Comparison of ENCODE assay signal across 29 cellular contexts in the genomic region with DNA sequence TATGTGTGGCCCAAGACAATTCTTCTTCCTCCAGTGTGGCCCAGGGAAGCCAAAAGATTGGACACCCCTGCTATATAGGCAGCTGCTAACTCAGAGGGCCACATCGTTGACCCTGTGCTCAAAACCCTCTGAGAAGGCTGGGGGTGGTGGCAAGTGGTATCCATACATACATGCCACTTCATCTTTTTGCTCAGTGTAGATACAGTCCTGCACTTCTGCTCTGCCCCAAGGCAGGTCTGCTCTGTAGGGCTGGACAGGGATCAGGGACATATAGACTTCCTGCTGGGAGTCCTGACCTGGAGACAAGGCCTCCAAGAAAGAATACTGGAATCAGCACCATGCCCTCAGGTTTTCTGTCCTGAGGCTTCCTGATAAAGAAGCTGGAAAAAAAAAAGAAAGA. TPM values are rescaled to one million over a fixed set of nuclear protein-coding genes. Genes with fewer than 3 reads are reported as not detected.
"Had no signal": no experiment of that assay in that cellular context is flagged by ENCODE, and none has a peak within 500 bp of the region (broad histone marks: within the 10 kb centered on the region; RNA-seq: fewer than 3 reads in every experiment).

No MANE protein-coding gene starts in this region.

- DNase-seq: stimulated activated CD4-positive, alpha-beta T cell treated with anti-CD3 and anti-CD28 coated beads, Interleukin-2, amount 100 ng/mL, for 48 hours; stimulated activated CD4-positive, alpha-beta T cell treated with anti-CD3 and anti-CD28 coated beads, Interleukin-4, amount 100 ng/mL, for 1 hour; stimulated activated CD4-positive, alpha-beta T cell treated with anti-CD3 and anti-CD28 coated beads, Interleukin-4, amount 100 ng/mL, for 24 hours; stimulated activated CD4-positive, alpha-beta T cell treated with anti-CD3 and anti-CD28 coated beads, Interleukin-4, amount 100 ng/mL, for 4 hours; stimulated activated CD8-positive, alpha-beta memory T cell treated with anti-CD3 and anti-CD28 coated beads, Interleukin-4, amount 100 ng/mL, for 48 hours; stimulated activated naive B cell treated with anti-CD40 and anti-IgM and Interleukin-4, amounts not matched to agents 10 μg/mL and 1 μg/mL and 100 μg/mL, for 72 hours; stimulated activated naive CD4-positive, alpha-beta T cell; stimulated activated naive CD4-positive, alpha-beta T cell treated with Interleukin-2 at 50 U/mL for 16 hours; stimulated activated naive CD8-positive, alpha-beta T cell treated with anti-CD3 and anti-CD28 coated beads, Interleukin-15, amount 100 ng/mL, for 72 hours; stimulated activated naive CD8-positive, alpha-beta T cell treated with anti-CD3 and anti-CD28 coated beads, Interleukin-15, Interleukin-2, amounts not matched to agents 100 U/mL and 50 U/mL, for 24 hours; stomach; substantia nigra; testis; thyroid gland; tibial artery; transverse colon; trophoblast cell; upper lobe of left lung; upper lobe of right lung; uterus had no signal

- H3K4me1 Mint-ChIP-seq: stimulated activated effector memory CD8-positive, alpha-beta T cell treated with anti-CD3 and anti-CD28 coated beads, Interleukin-12 subunit alpha, Interleukin-12 subunit beta, amount 100 ng/mL, for 72 hours; stimulated activated memory B cell treated with anti-CD40 and anti-IgM and Interleukin-4, amounts not matched to agents 10 μg/mL and 1 μg/mL and 100 μg/mL, for 72 hours; stimulated activated naive B cell treated with anti-CD40 and anti-IgM and Interleukin-4, amounts not matched to agents 10 μg/mL and 1 μg/mL and 100 μg/mL, for 72 hours; stimulated activated naive CD8-positive, alpha-beta T cell treated with anti-CD3 and anti-CD28 coated beads, Interleukin-15, amount 100 ng/mL, for 72 hours had no signal

- H3K27ac Mint-ChIP-seq: stimulated activated effector memory CD8-positive, alpha-beta T cell treated with anti-CD3 and anti-CD28 coated beads, Interleukin-12 subunit alpha, Interleukin-12 subunit beta, amount 100 ng/mL, for 72 hours; stimulated activated memory B cell treated with anti-CD40 and anti-IgM and Interleukin-4, amounts not matched to agents 10 μg/mL and 1 μg/mL and 100 μg/mL, for 72 hours; stimulated activated naive B cell treated with anti-CD40 and anti-IgM and Interleukin-4, amounts not matched to agents 10 μg/mL and 1 μg/mL and 100 μg/mL, for 72 hours; stimulated activated naive CD8-positive, alpha-beta T cell treated with anti-CD3 and anti-CD28 coated beads, Interleukin-15, amount 100 ng/mL, for 72 hours; stimulated activated naive CD8-positive, alpha-beta T cell treated with anti-CD3 and anti-CD28 coated beads, Interleukin-15, Interleukin-2, amounts not matched to agents 100 ng/mL and 50 ng/mL, for 24 hours; type B pancreatic cell had no signal

- H3K4me1 ChIP-seq: testis, upper lobe of right lung, vagina had no signal

- H3K27me3 ChIP-seq: testis, vagina had no signal

- ATAC-seq: stimulated activated effector memory CD8-positive, alpha-beta T cell treated with anti-CD3 and anti-CD28 coated beads, Interleukin-12 subunit alpha, Interleukin-12 subunit beta, amount 100 ng/mL, for 72 hours; stimulated activated memory B cell treated with anti-CD40 and anti-IgM and Interleukin-4, amounts not matched to agents 10 μg/mL and 1 μg/mL and 100 μg/mL, for 72 hours; stimulated activated naive B cell treated with anti-CD40 and anti-IgM and Interleukin-4, amounts not matched to agents 10 μg/mL and 1 μg/mL and 100 μg/mL, for 72 hours; stimulated activated naive CD8-positive, alpha-beta T cell treated with anti-CD3 and anti-CD28 coated beads, Interleukin-15, amount 100 ng/mL, for 72 hours; stimulated activated naive CD8-positive, alpha-beta T cell treated with anti-CD3 and anti-CD28 coated beads, Interleukin-15, Interleukin-2, amounts not matched to agents 100 U/mL and 50 U/mL, for 24 hours; upper lobe of right lung had no signal

- H3K9me3 Mint-ChIP-seq: stimulated activated effector memory CD8-positive, alpha-beta T cell treated with anti-CD3 and anti-CD28 coated beads, Interleukin-12 subunit alpha, Interleukin-12 subunit beta, amount 100 ng/mL, for 72 hours; stimulated activated naive CD8-positive, alpha-beta T cell treated with anti-CD3 and anti-CD28 coated beads, Interleukin-15, amount 100 ng/mL, for 72 hours; type B pancreatic cell had no signal

- H3K4me3 ChIP-seq: stomach, suprapubic skin, testis, thoracic aorta, thyroid gland, tibial artery, tibial nerve, transverse colon, upper lobe of left lung, upper lobe of right lung, uterus, vagina had no signal

- H3K27ac ChIP-seq: stomach, suprapubic skin, testis, thoracic aorta, thyroid gland, tibial artery, tibial nerve, transverse colon, upper lobe of left lung, upper lobe of right lung, uterus, vagina had no signal

- H3K36me3 ChIP-seq: stomach, suprapubic skin, thoracic aorta, thyroid gland, tibial artery, tibial nerve, transverse colon, upper lobe of left lung, upper lobe of right lung, uterus, vagina had no signal

- H3K36me3 Mint-ChIP-seq: stimulated activated effector memory CD8-positive, alpha-beta T cell treated with anti-CD3 and anti-CD28 coated beads, Interleukin-12 subunit alpha, Interleukin-12 subunit beta, amount 100 ng/mL, for 72 hours; stimulated activated memory B cell treated with anti-CD40 and anti-IgM and Interleukin-4, amounts not matched to agents 10 μg/mL and 1 μg/mL and 100 μg/mL, for 72 hours; stimulated activated naive B cell treated with anti-CD40 and anti-IgM and Interleukin-4, amounts not matched to agents 10 μg/mL and 1 μg/mL and 100 μg/mL, for 72 hours; type B pancreatic cell had no signal

- H3K9me3 ChIP-seq: stomach, suprapubic skin, testis, thoracic aorta, thyroid gland, tibial artery, tibial nerve, transverse colon, upper lobe of left lung, upper lobe of right lung, uterus, vagina had no signal

- H3K4me3 Mint-ChIP-seq: stimulated activated effector memory CD8-positive, alpha-beta T cell treated with anti-CD3 and anti-CD28 coated beads, Interleukin-12 subunit alpha, Interleukin-12 subunit beta, amount 100 ng/mL, for 72 hours; stimulated activated memory B cell treated with anti-CD40 and anti-IgM and Interleukin-4, amounts not matched to agents 10 μg/mL and 1 μg/mL and 100 μg/mL, for 72 hours; stimulated activated naive B cell treated with anti-CD40 and anti-IgM and Interleukin-4, amounts not matched to agents 10 μg/mL and 1 μg/mL and 100 μg/mL, for 72 hours; stimulated activated naive CD8-positive, alpha-beta T cell treated with anti-CD3 and anti-CD28 coated beads, Interleukin-15, amount 100 ng/mL, for 72 hours; stimulated activated naive CD8-positive, alpha-beta T cell treated with anti-CD3 and anti-CD28 coated beads, Interleukin-15, Interleukin-2, amounts not matched to agents 100 ng/mL and 50 ng/mL, for 24 hours; type B pancreatic cell had no signal

RNA-seq across cellular contexts. Expression of gene HCN4, which starts 4.5 kb away (rescaled TPM):
- total RNA-seq: thoracic aorta, tibial nerve, urinary bladder had no signal
- polyA plus RNA-seq: urinary bladder had no signal
